Comparison of ENCODE assay signal across 17 cellular contexts in the genomic region with DNA sequence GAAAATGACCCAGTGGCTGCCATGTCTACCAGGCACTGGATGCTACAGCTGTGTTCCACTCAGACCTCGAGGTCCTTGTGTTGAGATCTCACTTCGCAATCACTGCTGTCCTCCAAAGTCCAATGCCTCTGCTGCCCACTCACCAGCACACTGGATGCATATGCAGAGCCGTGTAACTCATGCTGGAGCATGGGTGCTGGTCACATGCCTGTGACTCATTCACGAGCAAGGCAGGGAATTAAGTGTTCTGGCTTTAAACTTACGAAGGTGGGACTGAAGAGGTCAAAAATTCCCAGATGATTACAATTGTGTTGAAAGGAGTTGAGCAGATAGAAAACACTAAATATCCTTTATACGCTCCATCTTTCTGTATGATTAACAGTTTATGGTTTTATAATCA.
DNase-seq lines count a peak whose midpoint lies in the region; ATAC-seq and TF ChIP-seq lines count a peak whose summit lies in the region.
"Had no signal": no experiment of that assay in that cellular context is flagged by ENCODE, and none has a peak within 500 bp of the region (broad histone marks: within the 10 kb centered on the region; RNA-seq: fewer than 3 reads in every experiment).

No MANE protein-coding gene starts in this region.

- no peak for TF ChIP-seq RAD21 in IMR-90 (IDR thresholded peaks at IDR 0.05; ENCODE audit: low read length)

- H2AFZ ChIP-seq in IMR-90 (replicated peaks; ENCODE audit: low read length, poor library complexity) (peak overlapping the region; percentile 21), mammary epithelial cell (ENCODE audit: low read depth, low read length) (no peak overlapping the region), mesenchymal stem cell (ENCODE audit: low read depth, low read length) (no peak overlapping the region)

- H2AK9ac ChIP-seq in IMR-90 (replicated peaks; ENCODE audit: low read depth, low read length, poor library complexity), result no peak overlapping the region

- POLR2A ChIA-PET in IMR-90 (lab: Charles Lee; ENCODE audit: unreplicated experiment), result no interaction called here

- H3K18ac ChIP-seq in IMR-90 (ENCODE audit: low read depth, low read length) (no peak overlapping the region), mesenchymal stem cell (ENCODE audit: low read depth in 1 of 2, low read length in 2 of 2) (no peak overlapping the region)

- no peak overlapping the region for H2BK12ac ChIP-seq in mesenchymal stem cell (ENCODE audit: low read length in 2 of 2)

- H2BK20ac ChIP-seq in IMR-90 (ENCODE audit: low read depth, low read length), result no peak overlapping the region

- H3K79me2 ChIP-seq in mammary epithelial cell (ENCODE audit: insufficient read depth, low read length), result no peaks in the 10 kb centered on the region

- H3K4me2 ChIP-seq in IMR-90 (ENCODE audit: low read depth, low read length) (no peak overlapping the region), mammary epithelial cell (ENCODE audit: insufficient read depth, low read depth, low read length) (no peak overlapping the region), mesenchymal stem cell (ENCODE audit: low read length, poor library complexity, severe bottlenecking) (no peak overlapping the region)

- no peaks in the 10 kb centered on the region for H3K4me1 ChIP-seq in IMR-90 (ENCODE audit: control insufficient read depth, insufficient read depth, low read length)
- no peaks in the 10 kb centered on the region for H3K4me1 ChIP-seq in mammary epithelial cell (ENCODE audit: insufficient read depth, low read length)
- H3K4me1 ChIP-seq in mesenchymal stem cell (ENCODE audit: control insufficient read depth, insufficient read depth, low read depth, low read length), result peaks cover 5% of the 10 kb centered on the region
- H3K4me1 ChIP-seq in adrenal gland (replicated peaks in 1 of 2), result no peaks in the 10 kb centered on the region
- H3K4me1 ChIP-seq: uterus had no signal

- H3K27me3 ChIP-seq in IMR-90 (ENCODE audit: control insufficient read depth, insufficient read depth, low read length), result no peaks in the 10 kb centered on the region
- no peaks in the 10 kb centered on the region for H3K27me3 ChIP-seq in mammary epithelial cell (ENCODE audit: insufficient read depth, low read length)
- H3K27me3 ChIP-seq in mesenchymal stem cell (ENCODE audit: control insufficient read depth in 1 of 2, insufficient read depth in 1 of 2, low read length in 2 of 2), result no peaks in the 10 kb centered on the region
- no peaks in the 10 kb centered on the region for H3K27me3 ChIP-seq in adrenal gland
- H3K27me3 ChIP-seq: sigmoid colon, uterus had no signal

- H2BK120ac ChIP-seq in IMR-90 (ENCODE audit: low read depth, low read length), result no peak overlapping the region
- H2BK120ac ChIP-seq in mesenchymal stem cell (ENCODE audit: low read depth, low read length), result no peak overlapping the region

- H3K9me1 ChIP-seq in IMR-90 (ENCODE audit: insufficient read depth, low read length), result no peaks in the 10 kb centered on the region

- CTCF ChIA-PET in IMR-90 (lab: Yijun Ruan, JAX) (no interaction called here), mammary epithelial cell (lab: Charles Lee; ENCODE audit: low non-redundant PET) (interaction anchor here (0.7 kb wide), 1 partner anchor 10 kb away, joined by 3 read pairs; no protein-coding TSS in a partner anchor)

- H2AK5ac ChIP-seq in IMR-90 (ENCODE audit: low read depth, low read length) (no peak overlapping the region), mesenchymal stem cell (ENCODE audit: low read length, severe bottlenecking) (no peak overlapping the region)

- H3K36me3 ChIP-seq in IMR-90 (ENCODE audit: control insufficient read depth, insufficient read depth, low read length) (no peaks in the 10 kb centered on the region), mammary epithelial cell (ENCODE audit: insufficient read depth, low read length) (no peaks in the 10 kb centered on the region), mesenchymal stem cell (ENCODE audit: control insufficient read depth in 1 of 2, insufficient read depth in 2 of 2, low read depth in 1 of 2, low read length in 2 of 2) (no peaks in the 10 kb centered on the region), adrenal gland (replicated peaks in 1 of 2) (no peaks in the 10 kb centered on the region)
- H3K36me3 ChIP-seq: sigmoid colon, uterus had no signal

- H2BK15ac ChIP-seq in IMR-90 (ENCODE audit: low read depth, low read length), result no peak overlapping the region
- no peak overlapping the region for H2BK15ac ChIP-seq in mesenchymal stem cell (ENCODE audit: low read depth, poor library complexity, severe bottlenecking)

- H3K79me1 ChIP-seq in IMR-90 (ENCODE audit: low read depth in 1 of 2, low read length in 2 of 2) (no peaks in the 10 kb centered on the region), mesenchymal stem cell (replicated peaks; ENCODE audit: low read length, poor library complexity, severe bottlenecking) (no peaks in the 10 kb centered on the region)

- H3K4ac ChIP-seq in IMR-90 (ENCODE audit: low read depth, low read length) (no peak overlapping the region), mesenchymal stem cell (ENCODE audit: low read depth in 1 of 2, low read length in 2 of 2) (no peak overlapping the region)

- dilution Hi-C loops in IMR-90 (cut with HindIII; ENCODE audit: low sequenced_read_pairs, unreplicated experiment), result no loop called here
- dilution Hi-C loops in mammary epithelial cell (cut with HindIII; ENCODE audit: low sequenced_read_pairs), result no loop called here

- peaks cover 9% of the 10 kb centered on the region; the same call in 1 of the 2 replicates for H3K9me3 ChIP-seq in IMR-90 (ENCODE audit: control insufficient read depth, insufficient read depth, low read length)
- H3K9me3 ChIP-seq in mammary epithelial cell (replicated peaks; ENCODE audit: insufficient read depth, low read length), result no peaks in the 10 kb centered on the region
- H3K9me3 ChIP-seq in mesenchymal stem cell (ENCODE audit: control insufficient read depth, low read length), result peaks cover 9% of the 10 kb centered on the region
- H3K9me3 ChIP-seq in adrenal gland (replicated peaks in 1 of 3), result no peaks in the 10 kb centered on the region
- H3K9me3 ChIP-seq: uterus had no signal

- H3K9ac ChIP-seq in IMR-90 (ENCODE audit: low read depth, low read length), result no peak overlapping the region
- no peak overlapping the region for H3K9ac ChIP-seq in mammary epithelial cell (ENCODE audit: insufficient read depth, low read length)
- no peak overlapping the region for H3K9ac ChIP-seq in mesenchymal stem cell (ENCODE audit: low read length)

- WGBS in IMR-90 (ENCODE audit: extremely low coverage in 2 of 2, insufficient read length in 1 of 2), 2 experiments, result 100% methylated on average over 1 of the region's 6 CpGs; no CpG with 5 or more reads in 1 of the 2 experiments
- WGBS in mammary epithelial cell (ENCODE audit: low coverage, missing lambda C conversion rate), result 54% methylated on average over 6 of the region's 6 CpGs
- WGBS in mesenchymal stem cell, result 75% methylated on average over 4 of the region's 6 CpGs
- 77 to 81% (median 79%) methylated on average over 6 of the region's 6 CpGs for WGBS in adrenal gland, 4 donors

- H3K23ac ChIP-seq in IMR-90 (ENCODE audit: low read depth, low read length) (no peak overlapping the region), mesenchymal stem cell (ENCODE audit: low read length in 2 of 2) (no peak overlapping the region)

- peak; percentile 65 for DNase-seq in COLO829 (ENCODE audit: low spot score)
- DNase-seq in IMR-90, result no peak
- peak; percentile 17 for DNase-seq in mammary epithelial cell
- DNase-seq in mesenchymal stem cell, result peak; percentile 43
- no peak for DNase-seq in NK-92 treated with Interleukin-12 subunit alpha and Interleukin-12 subunit beta, amount 100 ng/mL, for 24 hours (lab: John Stamatoyannopoulos, UW)
- DNase-seq in adrenal gland, result no peak
- no peak for DNase-seq in SKM-1 treated with dmso at 0.1 percent for 144 hours (lab: John Stamatoyannopoulos, UW; ENCODE audit: unreplicated experiment)
- DNase-seq in stimulated activated naive CD4-positive, alpha-beta T cell (lab: John Stamatoyannopoulos, UW), result no peak
- DNase-seq: activated CD4-positive, alpha-beta T cell treated with anti-CD3 and anti-CD28 coated beads for 4 hours; NCI-H1436; NCI-H446; sigmoid colon; T-helper 2 cell; uterus had no signal

- in situ Hi-C loops in IMR-90 (cut with MboI; ENCODE audit: low sequenced_read_pairs) (no loop called here), mammary epithelial cell (cut with MboI; ENCODE audit: low sequenced_read_pairs in 2 of 2) (no loop called here)

- intact Hi-C loops in IMR-90 (cut with micrococcal nuclease) (no loop called here), mammary epithelial cell (cut with micrococcal nuclease) (no loop called here), adrenal gland (cut with DNase I) (no loop called here)

- H3K56ac ChIP-seq in IMR-90 (ENCODE audit: extremely low read depth, insufficient read depth, low read length), result no peak overlapping the region

- H4K91ac ChIP-seq in IMR-90 (ENCODE audit: insufficient read depth, low read depth, low read length), result no peak overlapping the region
- no peak overlapping the region for H4K91ac ChIP-seq in mesenchymal stem cell (ENCODE audit: low read length)

- no peaks in the 10 kb centered on the region for H4K20me1 ChIP-seq in IMR-90 (ENCODE audit: insufficient read depth, low read length)
- no peaks in the 10 kb centered on the region for H4K20me1 ChIP-seq in mammary epithelial cell (ENCODE audit: insufficient read depth, low read length)

- no peak for ATAC-seq in IMR-90 (ENCODE audit: low read depth)
- ATAC-seq: K562; Panc1; stimulated activated effector memory CD8-positive, alpha-beta T cell treated with anti-CD3 and anti-CD28 coated beads, Interleukin-12 subunit alpha, Interleukin-12 subunit beta, amount 100 ng/mL, for 72 hours had no signal

- TF ChIP-seq CTCF in IMR-90 (conservative IDR thresholded peaks at IDR 0.05; ENCODE audit: low read depth, low read length) (no peak), mammary epithelial cell (conservative IDR thresholded peaks at IDR 0.05 in 1 of 2, IDR thresholded peaks at IDR 0.05 in 1 of 2; ENCODE audit: extremely low read depth in 1 of 2, insufficient read depth in 1 of 2, low read depth in 1 of 2, low read length in 2 of 2) (no peak), adrenal gland (IDR thresholded peaks at IDR 0.05) (no peak)

- TF ChIP-seq POLR2A in IMR-90 (IDR thresholded peaks at IDR 0.05; ENCODE audit: low read depth, low read length) (no peak), adrenal gland (IDR thresholded peaks at IDR 0.05) (no peak)

- no peak overlapping the region for H3K14ac ChIP-seq in IMR-90 (replicated peaks; ENCODE audit: low read depth, low read length)
- H3K14ac ChIP-seq in mesenchymal stem cell (ENCODE audit: low read length in 2 of 2), result no peak overlapping the region

- no peak overlapping the region for H2BK5ac ChIP-seq in IMR-90 (ENCODE audit: low read depth, low read length, poor library complexity, severe bottlenecking)
- no peak overlapping the region for H2BK5ac ChIP-seq in mesenchymal stem cell (ENCODE audit: low read depth, low read length, poor library complexity, severe bottlenecking)

- BruUV-seq in IMR-90 (replicated peaks; lab: Mats Ljungman, UMichigan) (no TSS peak), mammary epithelial cell (replicated peaks; lab: Mats Ljungman, UMichigan) (no TSS peak)

- no peak overlapping the region for H3K27ac ChIP-seq in IMR-90 (ENCODE audit: insufficient read depth, low read length)
- H3K27ac ChIP-seq in mammary epithelial cell (ENCODE audit: insufficient read depth, low read depth, low read length), result no peak overlapping the region
- H3K27ac ChIP-seq in mesenchymal stem cell (ENCODE audit: low read length, poor library complexity, severe bottlenecking), result no peak overlapping the region
- no peak overlapping the region for H3K27ac ChIP-seq in adrenal gland
- H3K27ac ChIP-seq: sigmoid colon, uterus had no signal

- no peak overlapping the region for H4K5ac ChIP-seq in IMR-90 (ENCODE audit: low read depth, low read length)

- H3K4me3 ChIP-seq in IMR-90 (ENCODE audit: insufficient read depth, low read depth, low read length) (no peak overlapping the region), mammary epithelial cell (replicated peaks in 1 of 3; ENCODE audit: insufficient read depth in 1 of 3, low read depth in 2 of 3, low read length in 3 of 3) (no peak overlapping the region), mesenchymal stem cell (ENCODE audit: insufficient read depth in 1 of 2, low read depth in 1 of 2, low read length in 2 of 2) (no peak overlapping the region), adrenal gland (no peak overlapping the region)
- H3K4me3 ChIP-seq: K562, sigmoid colon, uterus had no signal

- no peak overlapping the region for H4K8ac ChIP-seq in IMR-90 (ENCODE audit: low read depth in 2 of 2, low read length in 2 of 2)
- H4K8ac ChIP-seq in mesenchymal stem cell (ENCODE audit: low read length), result peak overlapping the region; percentile 76

Comparison
In these comparisons a context has a peak if more than half of its experiments do, and no peak if none do; other contexts are left out.
1. DNase-seq: peak in COLO829 (single experiment), mammary epithelial cell (single experiment) and mesenchymal stem cell (single experiment); none in IMR-90 (single experiment), NK-92 treated with Interleukin-12 subunit alpha and Interleukin-12 subunit beta, amount 100 ng/mL, for 24 hours (single experiment), adrenal gland (0 of 7), SKM-1 treated with dmso at 0.1 percent for 144 hours (single experiment) and stimulated activated naive CD4-positive, alpha-beta T cell (0 of 6).